22 cellular contexts compared by ENCODE assay signal in genomic region chr19:48496959-48497727, GRCh38. TPM values are rescaled to one million over a fixed set of nuclear protein-coding genes. Genes with fewer than 3 reads are reported as not detected.
DNase-seq lines count a peak whose midpoint lies in the region; ATAC-seq, FAIRE-seq and TF ChIP-seq lines count a peak whose summit lies in the region.
"Had no signal": no experiment of that assay in that cellular context is flagged by ENCODE, and none has a peak within 500 bp of the region (broad histone marks: within the 10 kb centered on the region; RNA-seq: fewer than 3 reads in every experiment).

No MANE protein-coding gene starts in this region.

- peaks cover 2 to 11% of the 10 kb centered on the region in 2 experiments for H3K36me3 ChIP-seq in SK-N-SH (replicated peaks in 1 of 2; ENCODE audit: control insufficient read depth in 1 of 2, insufficient read depth in 2 of 2, low read length in 1 of 2)
- H3K36me3 ChIP-seq in BLaER1 treated with 17β-estradiol and CSF1 and Interleukin-3, amounts not matched to agents 10 nM and 100 nM, result no peaks in the 10 kb centered on the region
- H3K36me3 ChIP-seq in K562 (ENCODE audit: control insufficient read depth, insufficient read depth, low read length), result peaks cover 3% of the 10 kb centered on the region; the same call in 1 of the 3 replicates
- peaks cover 0 to 1% of the 10 kb centered on the region in 2 experiments for H3K36me3 ChIP-seq in trophoblast cell (ENCODE audit: control insufficient read depth in 1 of 2, insufficient read depth in 2 of 2, low read length in 2 of 2)
- no peaks in the 10 kb centered on the region for H3K36me3 ChIP-seq in A673 (ENCODE audit: insufficient read depth, low read length, poor library complexity, severe bottlenecking)
- H3K36me3 ChIP-seq: HAP-1 had no signal

- H3K27ac ChIP-seq in SK-N-SH (ENCODE audit: low read depth in 2 of 2, low read length in 1 of 2) (no peak overlapping the region), K562 (ENCODE audit: extremely low read depth, low read depth, low read length) (no peak overlapping the region), trophoblast cell (ENCODE audit: low read depth, low read length) (no peak overlapping the region), A673 (ENCODE audit: low read depth, low read length, poor library complexity, severe bottlenecking) (no peak overlapping the region)
- H3K27ac ChIP-seq in BLaER1 treated with 17β-estradiol and CSF1 and Interleukin-3, amounts not matched to agents 10 nM and 100 nM, result peak overlapping the region in 1 of 11 experiments; percentile 4; a peak in 1 of 22 replicates
- H3K27ac ChIP-seq: A549, SK-N-MC had no signal

- H3K23ac ChIP-seq in trophoblast cell (ENCODE audit: low read length), result no peak overlapping the region

- H3K9me3 ChIP-seq in SK-N-SH, result no peaks in the 10 kb centered on the region
- no peaks in the 10 kb centered on the region for H3K9me3 ChIP-seq in BLaER1 treated with 17β-estradiol and CSF1 and Interleukin-3, amounts not matched to agents 10 nM and 100 nM (replicated peaks in 1 of 11)
- no peaks in the 10 kb centered on the region for H3K9me3 ChIP-seq in K562 (replicated peaks; ENCODE audit: control insufficient read depth, insufficient read depth, low read depth, low read length)
- H3K9me3 ChIP-seq in trophoblast cell (ENCODE audit: insufficient read depth, low read depth, low read length), result no peaks in the 10 kb centered on the region
- no peaks in the 10 kb centered on the region for H3K9me3 ChIP-seq in A673 (ENCODE audit: low read depth, low read length, poor library complexity, severe bottlenecking)
- H3K9me3 ChIP-seq: A549, HAP-1 had no signal

- H3K79me2 ChIP-seq in SK-N-SH (ENCODE audit: insufficient read depth) (peaks cover 11% of the 10 kb centered on the region; the same call in 1 of the 2 replicates), K562 (ENCODE audit: control insufficient read depth, insufficient read depth, low read length) (peaks cover 14% of the 10 kb centered on the region; the same call in 2 of the 3 replicates), trophoblast cell (ENCODE audit: control insufficient read depth, insufficient read depth, low read length, poor library complexity) (peaks cover 4% of the 10 kb centered on the region)

- no peak for TF ChIP-seq POLR2A in K562 (conservative IDR thresholded peaks at IDR 0.05)

- H3K4ac ChIP-seq in trophoblast cell (ENCODE audit: low read depth, low read length), result no peak overlapping the region

- no peak overlapping the region for H2BK12ac ChIP-seq in trophoblast cell (ENCODE audit: low read length)

- H3K4me3 ChIP-seq in SK-N-SH (ENCODE audit: low read depth in 2 of 2, low read length in 1 of 2), result no peak overlapping the region
- peak overlapping the region in 7 of 10 experiments; percentile 17 to 52 (median 38); a peak in 10 of 20 replicates for H3K4me3 ChIP-seq in BLaER1 treated with 17β-estradiol and CSF1 and Interleukin-3, amounts not matched to agents 10 nM and 100 nM
- H3K4me3 ChIP-seq in K562, result no peak overlapping the region
- H3K4me3 ChIP-seq in trophoblast cell (ENCODE audit: low read depth, low read length), result no peak overlapping the region
- no peak overlapping the region for H3K4me3 ChIP-seq in A673 (ENCODE audit: low read depth, low read length, poor library complexity, severe bottlenecking)
- H3K4me3 ChIP-seq: A549, HAP-1, SK-N-MC had no signal

- DNase-seq in SK-N-SH (peak; percentile 49), K562 (ENCODE audit: extremely low read depth in 1 of 4, low spot score in 3 of 4) (no peak), trophoblast cell (no peak), A673 (ENCODE audit: low spot score) (no peak)
- DNase-seq: AML-193; CD8-positive, alpha-beta T cell; GF-D8; NCI-H1694; NCI-H2107; NCI-H226; NCI-H526; PC-3 had no signal

- FAIRE-seq in K562 (lab: Jason Lieb, UNC), result no peak
- FAIRE-seq: A549, D721Med had no signal

- no peak overlapping the region for H3K9ac ChIP-seq in SK-N-SH
- peak overlapping the region in 9 of 11 experiments; percentile 16 to 58 (median 38); a peak in 10 of 22 replicates for H3K9ac ChIP-seq in BLaER1 treated with 17β-estradiol and CSF1 and Interleukin-3, amounts not matched to agents 10 nM and 100 nM
- peak overlapping the region in 1 of 2 experiments; percentile 66; a peak in 1 of 4 replicates for H3K9ac ChIP-seq in K562 (ENCODE audit: insufficient read depth in 1 of 2, low read depth in 2 of 2, low read length in 2 of 2)
- H3K9ac ChIP-seq in trophoblast cell (ENCODE audit: low read length), result peak overlapping the region; percentile 28

- TF ChIP-seq EP300 in SK-N-SH (IDR thresholded peaks at IDR 0.05; ENCODE audit: borderline replicate concordance in 1 of 2, low read depth in 1 of 2, low read length in 1 of 2), result no peak
- TF ChIP-seq EP300 in K562 (IDR thresholded peaks at IDR 0.05; ENCODE audit: low read length), result no peak

- 63% methylated on average over 30 of the region's 45 CpGs for WGBS in SK-N-SH (ENCODE audit: low lambda C conversion rate)
- WGBS in K562 (ENCODE audit: insufficient coverage, low coverage, missing lambda C conversion rate), result 85% methylated on average over 23 of the region's 45 CpGs
- WGBS in trophoblast cell (ENCODE audit: extremely low coverage, insufficient coverage, insufficient read length), result no CpG with 5 or more reads among the region's 45 CpGs

- no peaks in the 10 kb centered on the region for H3K27me3 ChIP-seq in SK-N-SH (ENCODE audit: insufficient read depth)
- peaks cover 50 to 80% (median 77%) of the 10 kb centered on the region in 11 experiments for H3K27me3 ChIP-seq in BLaER1 treated with 17β-estradiol and CSF1 and Interleukin-3, amounts not matched to agents 10 nM and 100 nM
- no peaks in the 10 kb centered on the region for H3K27me3 ChIP-seq in K562 (ENCODE audit: control insufficient read depth in 2 of 2, insufficient read depth in 2 of 2, low read length in 2 of 2)
- no peaks in the 10 kb centered on the region for H3K27me3 ChIP-seq in trophoblast cell (ENCODE audit: insufficient read depth, low read length)
- peaks cover 10% of the 10 kb centered on the region for H3K27me3 ChIP-seq in A673 (replicated peaks; ENCODE audit: insufficient read depth, low read depth, low read length, poor library complexity)

- no peak overlapping the region for H4K8ac ChIP-seq in trophoblast cell (ENCODE audit: low read depth, low read length)

- no peak overlapping the region for H3K14ac ChIP-seq in trophoblast cell (ENCODE audit: low read length)

- in situ Hi-C loops in K562 (cut with MboI), result no loop called here

- peaks cover 3% of the 10 kb centered on the region for H3K9me1 ChIP-seq in K562 (ENCODE audit: control insufficient read depth, insufficient read depth, low read length)

- CTCF ChIA-PET in SK-N-SH (lab: Yijun Ruan, JAX) (interaction anchor here (15.9 kb wide), 1 partner anchor 89 kb away, joined by 230 read pairs; no protein-coding TSS in a partner anchor), K562 (lab: Yijun Ruan, JAX; ENCODE audit: low intra/inter-chr PET ratio) (no interaction called here), A673 (lab: Charles Lee) (no interaction called here)

- H3K4me1 ChIP-seq in SK-N-SH (ENCODE audit: control insufficient read depth in 1 of 2, insufficient read depth in 2 of 2, low read depth in 1 of 2, low read length in 1 of 2) (peaks cover 0 to 18% of the 10 kb centered on the region in 2 experiments; a peak in 1 of 4 replicates), K562 (replicated peaks in 1 of 2; ENCODE audit: control insufficient read depth in 2 of 2, insufficient read depth in 2 of 2, low read length in 2 of 2) (peaks cover 17 to 61% of the 10 kb centered on the region in 2 experiments), trophoblast cell (ENCODE audit: control insufficient read depth in 1 of 2, insufficient read depth in 2 of 2, low read length in 2 of 2) (peaks cover 18 to 19% of the 10 kb centered on the region in 2 experiments), A673 (ENCODE audit: insufficient read depth, low read length, poor library complexity, severe bottlenecking) (peaks cover 37% of the 10 kb centered on the region)
- H3K4me1 ChIP-seq in BLaER1 treated with 17β-estradiol and CSF1 and Interleukin-3, amounts not matched to agents 10 nM and 100 nM, result peaks cover 55 to 75% (median 66%) of the 10 kb centered on the region in 10 experiments

- H3K4me2 ChIP-seq in SK-N-SH (no peak overlapping the region), K562 (ENCODE audit: insufficient read depth, low read length) (no peak overlapping the region), trophoblast cell (ENCODE audit: low read length) (no peak overlapping the region)
- peak overlapping the region; percentile 60 to 81 (median 71) for H3K4me2 ChIP-seq in BLaER1 treated with 17β-estradiol and CSF1 and Interleukin-3, amounts not matched to agents 10 nM and 100 nM
- H3K4me2 ChIP-seq: A549 had no signal

- TF ChIP-seq CTCF in SK-N-SH (IDR thresholded peaks at IDR 0.05) (no peak), K562 (IDR thresholded peaks at IDR 0.05 in 2 of 3, conservative IDR thresholded peaks at IDR 0.05 in 1 of 3; ENCODE audit: insufficient read depth in 2 of 3, low read depth in 1 of 3, low read length in 3 of 3) (no peak), A673 (conservative IDR thresholded peaks at IDR 0.05; ENCODE audit: low read depth, low read length) (no peak)

- H2BK120ac ChIP-seq in trophoblast cell (ENCODE audit: insufficient read depth, low read length, poor library complexity), result no peak overlapping the region

- H2AFZ ChIP-seq in SK-N-SH (ENCODE audit: low read depth) (no peak overlapping the region), K562 (ENCODE audit: low read depth, low read length) (no peak overlapping the region), trophoblast cell (ENCODE audit: insufficient read depth, low read length, poor library complexity) (no peak overlapping the region)

- H4K20me1 ChIP-seq in SK-N-SH (ENCODE audit: insufficient read depth), result no peaks in the 10 kb centered on the region
- peaks cover 0 to 27% (median 5%) of the 10 kb centered on the region in 11 experiments; a peak in 10 of 22 replicates for H4K20me1 ChIP-seq in BLaER1 treated with 17β-estradiol and CSF1 and Interleukin-3, amounts not matched to agents 10 nM and 100 nM
- H4K20me1 ChIP-seq in K562 (replicated peaks; ENCODE audit: control insufficient read depth, insufficient read depth, low read length), result 0 out of 2 replicates have a peak, but pooled peaks cover 4% of the 10 kb centered on the region

- intact Hi-C loops in K562 (cut with micrococcal nuclease), result loop anchor here (10.0 kb wide), 1 partner anchor 102 kb away; the partner anchor contains the start of genes GRIN2D and KDELR1
- intact Hi-C loops in A673 (cut with micrococcal nuclease; ENCODE audit: unreplicated experiment), result no loop called here

- no peak for TF ChIP-seq RAD21 in SK-N-SH (IDR thresholded peaks at IDR 0.05; ENCODE audit: low read length)
- TF ChIP-seq RAD21 in K562 (CRISPR knock-in tag; conservative IDR thresholded peaks at IDR 0.05 in 1 of 2, IDR thresholded peaks at IDR 0.05 in 1 of 2), result no peak

- ATAC-seq in SK-N-SH treated with all-trans-retinoic acid at 6 μM for 48 hours (no peak), K562 (no peak), GM18867 (IDR thresholded peaks at IDR 0.05; ENCODE audit: unreplicated experiment) (no peak), HG03520 (IDR thresholded peaks at IDR 0.05; ENCODE audit: unreplicated experiment) (no peak)
- ATAC-seq: A549; CD8-positive, alpha-beta T cell; PC-3; Right ventricle myocardium inferior had no signal

- POLR2A ChIA-PET in SK-N-SH (lab: Yijun Ruan, JAX) (no interaction called here), K562 (lab: Yijun Ruan, JAX) (no interaction called here), A673 (lab: Charles Lee; ENCODE audit: low non-redundant PET) (no interaction called here)

- H3F3A ChIP-seq in SK-N-SH (replicated peaks; ENCODE audit: insufficient read depth), result peaks cover 15% of the 10 kb centered on the region

- no peak overlapping the region for H2BK5ac ChIP-seq in trophoblast cell (ENCODE audit: low read depth, low read length, poor library complexity)

- H4K91ac ChIP-seq in trophoblast cell (ENCODE audit: low read depth, low read length), result no peak overlapping the region

- peaks cover 13% of the 10 kb centered on the region for H3K79me1 ChIP-seq in trophoblast cell (ENCODE audit: low read length)

- no TSS peak for BruUV-seq in K562 (replicated peaks; lab: Mats Ljungman, UMichigan)
- BruUV-seq in A673 (replicated peaks; lab: Mats Ljungman, UMichigan), result no TSS peak

- H2AK5ac ChIP-seq in trophoblast cell (ENCODE audit: low read length), result no peak overlapping the region

- no peaks in the 10 kb centered on the region for H3K9me2 ChIP-seq in SK-N-SH

- H3K18ac ChIP-seq in trophoblast cell (ENCODE audit: low read length), result no peak overlapping the region

- no peak overlapping the region for H4K12ac ChIP-seq in trophoblast cell (ENCODE audit: low read depth, low read length)

RNA-seq across cellular contexts. Expression of gene LMTK3, which starts 14.5 kb away (rescaled TPM):
- polyA plus RNA-seq in SK-N-SH (2012; rRNA removed) (2.0 and 3.2 TPM in 2 replicates), K562 (2011; rRNA removed) (0.35 and 0.66 TPM in 2 replicates), K562 (2014; fragmentation: Illumina TruSeq; extraction: Trizol) (1.1 and 2.1 TPM in 2 replicates), K562 (2014; fragmentation: Nextera tagmentation; extraction: Ambion mirVana) (not detected), K562 (2014; rRNA removed) (2.8 and 3.3 TPM in 2 replicates)
- 1.0 and 2.3 TPM in 2 replicates for polyA plus RNA-seq in SK-N-SH (2012; cell fraction: cytosol; rRNA removed)
- 10.9 and 13.2 TPM in 2 replicates for polyA plus RNA-seq in SK-N-SH (2012; cell fraction: nucleus; rRNA removed)
- total RNA-seq in K562 (2011; cell fraction: chromatin; rRNA removed; ENCODE audit: low replicate concordance), result 1.5 and 3.5 TPM in 2 replicates
- total RNA-seq in K562 (2011; cell fraction: nucleolus; rRNA removed), result 3.8 and 4.1 TPM in 2 replicates
- 1.5 and 2.4 TPM in 2 replicates for total RNA-seq in K562 (2011; cell fraction: nucleoplasm; rRNA removed)
- total RNA-seq in K562 (2014; rRNA removed) (4.9 and 5.1 TPM in 2 replicates), K562 (2014; rRNA removed; fragmentation: Illumina TruSeq; extraction: Trizol) (0.45 and 0.76 TPM in 2 replicates), K562 (2015; rRNA removed; fragmentation: Illumina TruSeq; extraction: Trizol) (2.0 and 2.5 TPM in 2 replicates), K562 (2021) (10.2 and 12.3 TPM in 2 replicates), A673 (2021) (0.52 and 1.0 TPM in 2 replicates)
- polyA plus RNA-seq in K562 (2011; cell fraction: cytosol; rRNA removed), result 0.53 and 1.7 TPM in 2 replicates
- polyA plus RNA-seq in K562 (2011; cell fraction: nucleus; rRNA removed), result 1.5 and 2.7 TPM in 2 replicates
- 3.7 and 4.7 TPM in 2 replicates for polyA plus RNA-seq in K562 (2012)
- polyA minus RNA-seq in K562 (2011; rRNA and poly(A)+ RNA removed), result 0.14 and 0.15 TPM in 2 replicates
- polyA minus RNA-seq in K562 (2011; cell fraction: cytosol; rRNA and poly(A)+ RNA removed), result 2.3 and 3.2 TPM in 2 replicates
- 1.1 and 1.2 TPM in 2 replicates for polyA minus RNA-seq in K562 (2011; cell fraction: nucleus; rRNA and poly(A)+ RNA removed)
- polyA plus RNA-seq in trophoblast cell (2013), result 14.4 and 14.6 TPM in 2 replicates

RNA-seq across cellular contexts. Expression of gene CYTH2, which starts 28.0 kb away (rescaled TPM):
- polyA plus RNA-seq in SK-N-SH (2012; rRNA removed), result 69.5 and 77.6 TPM in 2 replicates
- 42.6 and 43.6 TPM in 2 replicates for polyA plus RNA-seq in SK-N-SH (2012; cell fraction: cytosol; rRNA removed)
- polyA plus RNA-seq in SK-N-SH (2012; cell fraction: nucleus; rRNA removed), result 308 and 364 TPM in 2 replicates
- total RNA-seq in K562 (2011; cell fraction: chromatin; rRNA removed; ENCODE audit: low replicate concordance), result 79.5 and 196 TPM in 2 replicates
- total RNA-seq in K562 (2011; cell fraction: nucleolus; rRNA removed), result 87.7 and 88.8 TPM in 2 replicates
- 87.0 and 108 TPM in 2 replicates for total RNA-seq in K562 (2011; cell fraction: nucleoplasm; rRNA removed)
- total RNA-seq in K562 (2014; rRNA removed), result 31.8 and 34.9 TPM in 2 replicates
- total RNA-seq in K562 (2014; rRNA removed; fragmentation: Illumina TruSeq; extraction: Trizol), result 14.7 and 15.9 TPM in 2 replicates
- total RNA-seq in K562 (2015; rRNA removed; fragmentation: Illumina TruSeq; extraction: Trizol), result 19.3 and 20.3 TPM in 2 replicates
- total RNA-seq in K562 (2021), result 37.8 and 43.8 TPM in 2 replicates
- 23.8 and 34.3 TPM in 2 replicates for polyA plus RNA-seq in K562 (2011; rRNA removed)
- 28.3 and 30.8 TPM in 2 replicates for polyA plus RNA-seq in K562 (2011; cell fraction: cytosol; rRNA removed)
- 96.2 and 120 TPM in 2 replicates for polyA plus RNA-seq in K562 (2011; cell fraction: nucleus; rRNA removed)
- 34.7 and 66.7 TPM in 2 replicates for polyA plus RNA-seq in K562 (2012)
- polyA plus RNA-seq in K562 (2014; fragmentation: Illumina TruSeq; extraction: Trizol), result 31.5 and 33.7 TPM in 2 replicates
- polyA plus RNA-seq in K562 (2014; fragmentation: Nextera tagmentation; extraction: Ambion mirVana), result 1 to 10 TPM; 1.8 to 4.0 TPM
- 38.1 and 45.2 TPM in 2 replicates for polyA plus RNA-seq in K562 (2014; rRNA removed)
- polyA minus RNA-seq in K562 (2011; rRNA and poly(A)+ RNA removed), result 22.5 and 23.2 TPM in 2 replicates
- 13.0 and 20.7 TPM in 2 replicates for polyA minus RNA-seq in K562 (2011; cell fraction: cytosol; rRNA and poly(A)+ RNA removed)
- polyA minus RNA-seq in K562 (2011; cell fraction: nucleus; rRNA and poly(A)+ RNA removed), result 33.0 and 46.9 TPM in 2 replicates
- polyA plus RNA-seq in trophoblast cell (2013), result 63.7 and 67.0 TPM in 2 replicates
- 120 and 125 TPM in 2 replicates for total RNA-seq in A673 (2021)

RNA-seq across cellular contexts. Expression of gene KCNJ14, which starts 41.8 kb away (rescaled TPM):
- 1.1 and 1.2 TPM in 2 replicates for polyA plus RNA-seq in SK-N-SH (2012; rRNA removed)
- 0.54 and 0.93 TPM in 2 replicates for polyA plus RNA-seq in SK-N-SH (2012; cell fraction: cytosol; rRNA removed)
- polyA plus RNA-seq in SK-N-SH (2012; cell fraction: nucleus; rRNA removed), result 6.1 and 7.2 TPM in 2 replicates
- 5.6 and 11.8 TPM in 2 replicates for total RNA-seq in K562 (2011; cell fraction: chromatin; rRNA removed; ENCODE audit: low replicate concordance)
- total RNA-seq in K562 (2011; cell fraction: nucleolus; rRNA removed), result 6.8 and 8.0 TPM in 2 replicates
- 6.1 and 6.6 TPM in 2 replicates for total RNA-seq in K562 (2011; cell fraction: nucleoplasm; rRNA removed)
- 0.18 and 0.41 TPM in 2 replicates for total RNA-seq in K562 (2014; rRNA removed)
- 0.45 and 0.47 TPM in 2 replicates for total RNA-seq in K562 (2014; rRNA removed; fragmentation: Illumina TruSeq; extraction: Trizol)
- total RNA-seq in K562 (2015; rRNA removed; fragmentation: Illumina TruSeq; extraction: Trizol), result 0.76 and 0.94 TPM in 2 replicates
- total RNA-seq in K562 (2021), result 1.4 and 1.6 TPM in 2 replicates
- 0.54 and 0.74 TPM in 2 replicates for polyA plus RNA-seq in K562 (2011; rRNA removed)
- 0.37 and 0.38 TPM in 2 replicates for polyA plus RNA-seq in K562 (2011; cell fraction: cytosol; rRNA removed)
- 2.4 and 2.6 TPM in 2 replicates for polyA plus RNA-seq in K562 (2011; cell fraction: nucleus; rRNA removed)
- polyA plus RNA-seq in K562 (2012), result 0.52 and 0.83 TPM in 2 replicates
- polyA plus RNA-seq in K562 (2014; fragmentation: Illumina TruSeq; extraction: Trizol), result 0.46 and 0.49 TPM in 2 replicates
- polyA plus RNA-seq in K562 (2014; fragmentation: Nextera tagmentation; extraction: Ambion mirVana), result under 1 TPM; 0.15 to 0.38 TPM
- 0.59 and 1.2 TPM in 2 replicates for polyA plus RNA-seq in K562 (2014; rRNA removed)
- polyA minus RNA-seq in K562 (2011; rRNA and poly(A)+ RNA removed), result 0.91 and 1.2 TPM in 2 replicates
- polyA minus RNA-seq in K562 (2011; cell fraction: cytosol; rRNA and poly(A)+ RNA removed), result 1.0 and 1.3 TPM in 2 replicates
- 0.89 and 1.3 TPM in 2 replicates for polyA minus RNA-seq in K562 (2011; cell fraction: nucleus; rRNA and poly(A)+ RNA removed)
- polyA plus RNA-seq in trophoblast cell (2013), result 0.49 and 0.57 TPM in 2 replicates
- 6.5 and 7.0 TPM in 2 replicates for total RNA-seq in A673 (2021)

RNA-seq across cellular contexts. Expression of gene GRWD1, which starts 51.4 kb away (rescaled TPM):
- polyA plus RNA-seq in SK-N-SH (2012; rRNA removed), result 34.1 and 36.6 TPM in 2 replicates
- polyA plus RNA-seq in SK-N-SH (2012; cell fraction: cytosol; rRNA removed), result 23.8 and 30.6 TPM in 2 replicates
- 29.1 and 29.6 TPM in 2 replicates for polyA plus RNA-seq in SK-N-SH (2012; cell fraction: nucleus; rRNA removed)
- 26.3 and 57.2 TPM in 2 replicates for total RNA-seq in K562 (2011; cell fraction: chromatin; rRNA removed; ENCODE audit: low replicate concordance)
- 42.0 and 43.3 TPM in 2 replicates for total RNA-seq in K562 (2011; cell fraction: nucleolus; rRNA removed)
- total RNA-seq in K562 (2011; cell fraction: nucleoplasm; rRNA removed), result 29.6 and 33.7 TPM in 2 replicates
- total RNA-seq in K562 (2014; rRNA removed), result 44.0 and 48.7 TPM in 2 replicates
- 20.4 and 21.2 TPM in 2 replicates for total RNA-seq in K562 (2014; rRNA removed; fragmentation: Illumina TruSeq; extraction: Trizol)
- 47.2 and 50.6 TPM in 2 replicates for total RNA-seq in K562 (2015; rRNA removed; fragmentation: Illumina TruSeq; extraction: Trizol)
- total RNA-seq in K562 (2021), result 87.2 and 88.2 TPM in 2 replicates
- 22.2 and 22.4 TPM in 2 replicates for polyA plus RNA-seq in K562 (2011; rRNA removed)
- polyA plus RNA-seq in K562 (2011; cell fraction: cytosol; rRNA removed), result 20.0 and 52.3 TPM in 2 replicates
- 13.5 and 20.7 TPM in 2 replicates for polyA plus RNA-seq in K562 (2011; cell fraction: nucleus; rRNA removed)
- polyA plus RNA-seq in K562 (2012), result 26.6 and 47.2 TPM in 2 replicates
- 24.5 and 44.3 TPM in 2 replicates for polyA plus RNA-seq in K562 (2014; fragmentation: Illumina TruSeq; extraction: Trizol)
- polyA plus RNA-seq in K562 (2014; fragmentation: Nextera tagmentation; extraction: Ambion mirVana), result 1 to 10 TPM; 1.5 to 2.6 TPM
- polyA plus RNA-seq in K562 (2014; rRNA removed), result 51.4 and 55.4 TPM in 2 replicates
- 11.4 and 14.9 TPM in 2 replicates for polyA minus RNA-seq in K562 (2011; rRNA and poly(A)+ RNA removed)
- 25.1 and 33.2 TPM in 2 replicates for polyA minus RNA-seq in K562 (2011; cell fraction: cytosol; rRNA and poly(A)+ RNA removed)
- 12.3 and 17.1 TPM in 2 replicates for polyA minus RNA-seq in K562 (2011; cell fraction: nucleus; rRNA and poly(A)+ RNA removed)
- 13.3 and 13.5 TPM in 2 replicates for polyA plus RNA-seq in trophoblast cell (2013)
- 86.4 and 109 TPM in 2 replicates for total RNA-seq in A673 (2021)

RNA-seq across cellular contexts. Expression of gene SULT2B1, which starts 54.8 kb away (rescaled TPM):
- polyA plus RNA-seq in SK-N-SH (2012; rRNA removed), result 0.86 and 0.92 TPM in 2 replicates
- polyA plus RNA-seq in SK-N-SH (2012; cell fraction: cytosol; rRNA removed), result 0.40 and 0.50 TPM in 2 replicates
- polyA plus RNA-seq in SK-N-SH (2012; cell fraction: nucleus; rRNA removed), result 0.14 and 0.33 TPM in 2 replicates
- not detected in 2 replicates for total RNA-seq in K562 (2011; cell fraction: chromatin; rRNA removed; ENCODE audit: low replicate concordance)
- not detected in 2 replicates for total RNA-seq in K562 (2011; cell fraction: nucleolus; rRNA removed)
- total RNA-seq in K562 (2011; cell fraction: nucleoplasm; rRNA removed), result 0.37 TPM in 1 of 2 replicates, not detected in the other
- total RNA-seq in K562 (2014; rRNA removed), result 0.37 and 0.54 TPM in 2 replicates
- total RNA-seq in K562 (2014; rRNA removed; fragmentation: Illumina TruSeq; extraction: Trizol), result 0.22 TPM in 1 of 2 replicates, not detected in the other
- 0.26 TPM in 1 of 2 replicates, not detected in the other for total RNA-seq in K562 (2015; rRNA removed; fragmentation: Illumina TruSeq; extraction: Trizol)
- 0.42 and 0.62 TPM in 2 replicates for total RNA-seq in K562 (2021)
- 0.38 and 0.46 TPM in 2 replicates for polyA plus RNA-seq in K562 (2011; rRNA removed)
- 0.37 and 1.5 TPM in 2 replicates for polyA plus RNA-seq in K562 (2011; cell fraction: cytosol; rRNA removed)
- polyA plus RNA-seq in K562 (2011; cell fraction: nucleus; rRNA removed), result 0.10 and 0.14 TPM in 2 replicates
- polyA plus RNA-seq in K562 (2012), result 0.53 and 1.2 TPM in 2 replicates
- 0.09 and 0.28 TPM in 2 replicates for polyA plus RNA-seq in K562 (2014; fragmentation: Illumina TruSeq; extraction: Trizol)
- under 1 TPM in 1 of 2 experiments, not detected in 1; 0.14 TPM for polyA plus RNA-seq in K562 (2014; fragmentation: Nextera tagmentation; extraction: Ambion mirVana)
- 0.11 and 0.32 TPM in 2 replicates for polyA plus RNA-seq in K562 (2014; rRNA removed)
- polyA minus RNA-seq in K562 (2011; rRNA and poly(A)+ RNA removed), result 0.30 TPM in 1 of 2 replicates, not detected in the other
- not detected in 2 replicates for polyA minus RNA-seq in K562 (2011; cell fraction: cytosol; rRNA and poly(A)+ RNA removed)
- polyA minus RNA-seq in K562 (2011; cell fraction: nucleus; rRNA and poly(A)+ RNA removed), result not detected in 2 replicates
- polyA plus RNA-seq in trophoblast cell (2013), result 0.39 and 0.44 TPM in 2 replicates
- 0.24 and 0.60 TPM in 2 replicates for total RNA-seq in A673 (2021)
- total RNA-seq: CD8-positive, alpha-beta T cell; HT1080 had no signal

Comparison
In these comparisons a context has a peak if more than half of its experiments do, and no peak if none do; other contexts are left out.
1. H3K4me2 ChIP-seq: peak in BLaER1 treated with 17β-estradiol and CSF1 and Interleukin-3, amounts not matched to agents 10 nM and 100 nM (11 of 11); none in SK-N-SH (single experiment), K562 (single experiment) and trophoblast cell (single experiment).
2. H3K4me3 ChIP-seq: peak in BLaER1 treated with 17β-estradiol and CSF1 and Interleukin-3, amounts not matched to agents 10 nM and 100 nM (7 of 10); none in SK-N-SH (0 of 2), K562 (single experiment), trophoblast cell (single experiment) and A673 (single experiment).
3. Of the 27 proteins assayed by ChIP-seq in both K562 and SK-N-SH: peak only in K562: ZBTB33; only in SK-N-SH: none; in both: none; in neither: 26.